In genomic region chr20:17904027-17904426, GRCh38 we compare ENCODE assay signal across 10 cellular contexts.
DNase-seq lines count a peak whose midpoint lies in the region; ATAC-seq, FAIRE-seq and TF ChIP-seq lines count a peak whose summit lies in the region.
"Had no signal": no experiment of that assay in that cellular context is flagged by ENCODE, and none has a peak within 500 bp of the region (broad histone marks: within the 10 kb centered on the region; RNA-seq: fewer than 3 reads in every experiment).

No MANE protein-coding gene starts in this region.

- POLR2A ChIA-PET in HEK293T (lab: Yijun Ruan, JAX): no interaction called here
- POLR2A ChIA-PET in Caco-2 (lab: Charles Lee): no interaction called here

- no peak for DNase-seq in activated naive CD8-positive, alpha-beta T cell treated with anti-CD3 and anti-CD28 coated beads, Interleukin-2, amount 50 U/mL, for 24 hours
- DNase-seq in kidney: no peak
- no peak for DNase-seq in HEK293T (ENCODE audit: extremely low spot score)
- no peak for DNase-seq in NCI-H1417 treated with DMSO at 0.1 percent for 48 hours (lab: John Stamatoyannopoulos, UW)
- no peak for DNase-seq in Caco-2
- DNase-seq: Calu3 had no signal

- H3K4me3 ChIP-seq in kidney (ENCODE audit: low read length in 2 of 2) (no peak overlapping the region), Caco-2 (ENCODE audit: low read depth, low read length) (no peak overlapping the region)

- H3K27ac Mint-ChIP-seq in activated naive CD8-positive, alpha-beta T cell treated with anti-CD3 and anti-CD28 coated beads, Interleukin-2, amount 50 U/mL, for 24 hours: no peak overlapping the region
- no peak overlapping the region for H3K27ac Mint-ChIP-seq in Caco-2 (ENCODE audit: unreplicated experiment)

- H3K4me1 Mint-ChIP-seq in activated naive CD8-positive, alpha-beta T cell treated with anti-CD3 and anti-CD28 coated beads, Interleukin-2, amount 50 U/mL, for 24 hours: peaks cover 12% of the 10 kb centered on the region
- no peaks in the 10 kb centered on the region for H3K4me1 Mint-ChIP-seq in Caco-2 (ENCODE audit: low read depth, unreplicated experiment)

- no peak overlapping the region for H3K4me3 Mint-ChIP-seq in activated naive CD8-positive, alpha-beta T cell treated with anti-CD3 and anti-CD28 coated beads, Interleukin-2, amount 50 U/mL, for 24 hours
- no peak overlapping the region for H3K4me3 Mint-ChIP-seq in Caco-2 (ENCODE audit: unreplicated experiment)

- H3K9me3 ChIP-seq in kidney (ENCODE audit: control insufficient read depth in 1 of 2, low read length in 2 of 2) (no peaks in the 10 kb centered on the region), Caco-2 (no peaks in the 10 kb centered on the region)

- TF ChIP-seq CTCF in kidney (IDR thresholded peaks at IDR 0.05; ENCODE audit: borderline replicate concordance, extremely low read depth, insufficient read depth) (no peak), Caco-2 (IDR thresholded peaks at IDR 0.05; ENCODE audit: insufficient read depth in 1 of 2, low read depth in 1 of 2, low read length in 1 of 2, severe bottlenecking in 1 of 2, unreplicated experiment in 1 of 2) (no peak)

- H3K9ac ChIP-seq in kidney (ENCODE audit: low read length in 2 of 2): no peak overlapping the region

- H3K27ac ChIP-seq in kidney (ENCODE audit: low read depth in 2 of 2, low read length in 2 of 2): no peak overlapping the region

- intact Hi-C loops in kidney (cut with DNase I): no loop called here
- intact Hi-C loops in Caco-2 (cut with micrococcal nuclease; ENCODE audit: unreplicated experiment): no loop called here

- ATAC-seq in GM18511 (IDR thresholded peaks at IDR 0.05; ENCODE audit: unreplicated experiment) (peak; percentile 78), GM21390 (IDR thresholded peaks at IDR 0.05; ENCODE audit: unreplicated experiment) (peak; percentile 63), HG03135 (IDR thresholded peaks at IDR 0.05; ENCODE audit: unreplicated experiment) (peak; percentile 67)
- ATAC-seq in activated naive CD8-positive, alpha-beta T cell treated with anti-CD3 and anti-CD28 coated beads, Interleukin-2, amount 50 U/mL, for 24 hours: peak; percentile 88

- BruUV-seq in Caco-2 (replicated peaks; lab: Mats Ljungman, UMichigan): no TSS peak

- CTCF ChIA-PET in HEK293T (lab: Yijun Ruan, JAX) (no interaction called here), Caco-2 (lab: Charles Lee) (no interaction called here)

- H3K4me1 ChIP-seq in kidney (ENCODE audit: control insufficient read depth in 1 of 2, insufficient read depth in 1 of 2, low read depth in 1 of 2, low read length in 2 of 2): no peaks in the 10 kb centered on the region
- peaks cover 6% of the 10 kb centered on the region; the same call in 1 of the 2 replicates for H3K4me1 ChIP-seq in Caco-2

- H3K36me3 ChIP-seq in kidney (ENCODE audit: control insufficient read depth in 1 of 2, insufficient read depth in 2 of 2, low read length in 2 of 2) (no peaks in the 10 kb centered on the region), Caco-2 (ENCODE audit: control insufficient read depth, insufficient read depth, low read length) (no peaks in the 10 kb centered on the region)

- peaks cover 12% of the 10 kb centered on the region for H3K27me3 Mint-ChIP-seq in activated naive CD8-positive, alpha-beta T cell treated with anti-CD3 and anti-CD28 coated beads, Interleukin-2, amount 50 U/mL, for 24 hours
- H3K27me3 Mint-ChIP-seq in Caco-2 (ENCODE audit: insufficient read depth, unreplicated experiment): no peaks in the 10 kb centered on the region

- H3K36me3 Mint-ChIP-seq in activated naive CD8-positive, alpha-beta T cell treated with anti-CD3 and anti-CD28 coated beads, Interleukin-2, amount 50 U/mL, for 24 hours (ENCODE audit: low read depth): no peaks in the 10 kb centered on the region
- no peaks in the 10 kb centered on the region for H3K36me3 Mint-ChIP-seq in Caco-2 (ENCODE audit: insufficient read depth, unreplicated experiment)

- no peaks in the 10 kb centered on the region for H3K27me3 ChIP-seq in Caco-2 (replicated peaks; ENCODE audit: control insufficient read depth, insufficient read depth, low read length)

- no peak for FAIRE-seq in kidney (lab: Jason Lieb, UNC)
- FAIRE-seq: H1 had no signal

- H3K9me3 Mint-ChIP-seq in activated naive CD8-positive, alpha-beta T cell treated with anti-CD3 and anti-CD28 coated beads, Interleukin-2, amount 50 U/mL, for 24 hours: no peaks in the 10 kb centered on the region
- H3K9me3 Mint-ChIP-seq in Caco-2 (ENCODE audit: unreplicated experiment): no peaks in the 10 kb centered on the region

TF ChIP-seq in HEK293T, 16 proteins besides CTCF, POLR2A, EP300 and RAD21:
- TF ChIP-seq HDGF (IDR thresholded peaks at IDR 0.05; ENCODE audit: borderline replicate concordance): no peak
- TF ChIP-seq ARNT (IDR thresholded peaks at IDR 0.05): no peak
- no peak for TF ChIP-seq NFRKB (IDR thresholded peaks at IDR 0.05)
- no peak for TF ChIP-seq CTBP1 (IDR thresholded peaks at IDR 0.05; ENCODE audit: borderline replicate concordance)
- no peak for TF ChIP-seq BHLHE40 (IDR thresholded peaks at IDR 0.05; ENCODE audit: borderline replicate concordance)
- TF ChIP-seq ZNF384 (IDR thresholded peaks at IDR 0.05): no peak
- TF ChIP-seq SUZ12 (IDR thresholded peaks at IDR 0.05): no peak
- TF ChIP-seq FOXM1 (IDR thresholded peaks at IDR 0.05; ENCODE audit: borderline replicate concordance): no peak
- no peak for TF ChIP-seq L3MBTL2 (conservative IDR thresholded peaks at IDR 0.05)
- TF ChIP-seq, protein P1, sequence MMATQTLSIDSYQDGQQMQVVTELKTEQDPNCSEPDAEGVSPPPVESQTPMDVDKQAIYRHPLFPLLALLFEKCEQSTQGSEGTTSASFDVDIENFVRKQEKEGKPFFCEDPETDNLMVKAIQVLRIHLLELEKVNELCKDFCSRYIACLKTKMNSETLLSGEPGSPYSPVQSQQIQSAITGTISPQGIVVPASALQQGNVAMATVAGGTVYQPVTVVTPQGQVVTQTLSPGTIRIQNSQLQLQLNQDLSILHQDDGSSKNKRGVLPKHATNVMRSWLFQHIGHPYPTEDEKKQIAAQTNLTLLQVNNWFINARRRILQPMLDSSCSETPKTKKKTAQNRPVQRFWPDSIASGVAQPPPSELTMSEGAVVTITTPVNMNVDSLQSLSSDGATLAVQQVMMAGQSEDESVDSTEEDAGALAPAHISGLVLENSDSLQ (IDR thresholded peaks at IDR 0.05): no peak
- no peak for TF ChIP-seq LEF1 (IDR thresholded peaks at IDR 0.05; ENCODE audit: borderline replicate concordance)
- TF ChIP-seq ELF4 (IDR thresholded peaks at IDR 0.05): no peak
